Comparison of ENCODE assay signal across 31 cellular contexts in genomic region chr4:175190654-175191053, GRCh38.
"Had no signal": no experiment of that assay in that cellular context is flagged by ENCODE, and none has a peak within 500 bp of the region (broad histone marks: within the 10 kb centered on the region; RNA-seq: fewer than 3 reads in every experiment).

No MANE protein-coding gene starts in this region.

- H3K27me3 ChIP-seq: adrenal gland, body of pancreas, brain microvascular endothelial cell, breast epithelium had no signal

- H3K36me3 ChIP-seq: adrenal gland, brain microvascular endothelial cell, breast epithelium had no signal

- DNase-seq: activated B cell treated with CpG ODN at 0.5 μM for 24 hours; activated CD4-positive, alpha-beta memory T cell treated with anti-CD3 and anti-CD28 coated beads for 36 hours; activated CD4-positive, alpha-beta T cell treated with anti-CD3 and anti-CD28 coated beads for 4 hours; activated CD4-positive, alpha-beta T cell treated with anti-CD3 and anti-CD28 coated beads, Interleukin-2, amount 10 ng/mL, durations not matched to agents 24 days and 14 days; activated CD4-positive, alpha-beta T cell treated with anti-CD3 and anti-CD28 coated beads, Interleukin-2, amount 50 U/mL, for 1 hour; activated CD4-positive, alpha-beta T cell treated with anti-CD3 and anti-CD28 coated beads, Interleukin-2, amount 50 U/mL, for 4 hours; activated CD4-positive, CD25-positive, alpha-beta regulatory T cell treated with anti-CD3 and anti-CD28 coated beads, Interleukin-2, amount 50 U/mL, for 72 hours; activated CD8-positive, alpha-beta memory T cell treated with anti-CD3 and anti-CD28 coated beads, Interleukin-2, amount 50 U/mL, for 4 hours; activated CD8-positive, alpha-beta T cell treated with anti-CD3 and anti-CD28 coated beads for 36 hours; activated effector memory CD4-positive, alpha-beta T cell treated with anti-CD3 and anti-CD28 coated beads, Interleukin-2, amount 50 U/mL, for 16 hours; activated gamma-delta T cell treated with Interleukin-2 at 50 U/mL for 16 hours; activated naive CD4-positive, alpha-beta T cell; activated naive CD4-positive, alpha-beta T cell treated with anti-CD3 and anti-CD28 coated beads for 36 hours; activated naive CD4-positive, alpha-beta T cell treated with anti-CD3 and anti-CD28 coated beads, Interleukin-2, amount 50 U/mL, for 16 hours; activated naive CD8-positive, alpha-beta T cell treated with anti-CD3 and anti-CD28 coated beads for 36 hours; activated T-cell treated with anti-CD3 and anti-CD28 coated beads for 4 hours; activated T-cell treated with anti-CD3 and anti-CD28 coated beads, Interleukin-2, amount 50 U/mL, for 1 hour; activated T-cell treated with anti-CD3 and anti-CD28 coated beads, Interleukin-2, amount 50 U/mL, for 4 hours; activated T-cell treated with anti-CD3 and anti-CD28 coated beads, Interleukin-2, amount 50 U/mL, for 72 hours; adrenal gland; amniotic stem cell; aorta; body of pancreas; brain microvascular endothelial cell; central memory CD4-positive, alpha-beta T cell; T-helper 2 cell; T-helper 9 cell had no signal

- H3K4me1 ChIP-seq: adrenal gland, body of pancreas, breast epithelium had no signal

- ATAC-seq: activated CD8-positive, alpha-beta T cell treated with anti-CD3 and anti-CD28 coated beads for 36 hours; activated naive CD4-positive, alpha-beta T cell treated with anti-CD3 and anti-CD28 coated beads, Interleukin-2, amount 50 U/mL, for 72 hours; activated T-cell treated with anti-CD3 and anti-CD28 coated beads, Interleukin-2, amount 50 U/mL, for 4 hours; activated T-cell treated with anti-CD3 and anti-CD28 coated beads, Interleukin-2, amount 50 U/mL, for 72 hours; activated T-helper 17 cell treated with anti-CD3 and anti-CD28 coated beads, Interleukin-2, amount 50 U/mL, for 72 hours; body of pancreas had no signal

- H3K9me3 ChIP-seq: adrenal gland, body of pancreas, breast epithelium had no signal

- H3K4me3 ChIP-seq: adrenal gland, body of pancreas, breast epithelium had no signal

- H3K27ac ChIP-seq: adrenal gland, body of pancreas, brain microvascular endothelial cell, breast epithelium, VCaP had no signal
